Comparison of ENCODE assay signal across 8 cellular contexts in the genomic region with DNA sequence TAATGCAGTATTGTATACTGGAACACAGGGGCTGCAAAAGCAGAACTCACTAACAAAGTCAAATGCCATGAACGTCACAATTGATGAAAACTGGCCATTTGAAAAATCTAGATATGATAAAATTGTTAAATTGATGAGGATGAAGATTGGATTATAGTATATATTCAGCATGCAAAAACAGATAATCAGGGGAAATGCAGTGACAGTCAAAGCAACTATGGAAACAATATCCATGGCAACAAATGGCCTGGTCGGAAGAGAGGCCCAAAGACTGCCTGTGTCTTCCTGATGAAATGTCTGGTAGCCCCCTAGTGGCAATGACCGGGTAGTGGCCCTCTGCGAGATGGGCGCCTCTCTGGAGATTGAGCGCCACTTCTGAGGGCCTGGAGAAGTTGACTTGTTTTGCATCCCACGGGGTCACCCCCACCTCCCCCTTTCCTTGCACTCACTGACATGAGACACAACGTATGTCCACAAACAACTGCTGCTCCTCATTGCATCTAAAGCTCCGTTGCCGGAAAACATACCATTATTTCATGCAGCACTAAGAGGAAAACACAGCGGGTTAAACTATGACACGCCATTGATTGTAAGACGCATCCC. TPM values are rescaled to one million over a fixed set of nuclear protein-coding genes. Genes with fewer than 3 reads are reported as not detected.
DNase-seq lines count a peak whose midpoint lies in the region; ATAC-seq and TF ChIP-seq lines count a peak whose summit lies in the region.

No MANE protein-coding gene starts in this region.

- peak; percentile 93 for TF ChIP-seq CTCF in fibroblast of the aortic adventitia (IDR thresholded peaks at IDR 0.05; ENCODE audit: insufficient read depth, low read length)
- TF ChIP-seq CTCF in neural progenitor cell (IDR thresholded peaks at IDR 0.05), result peak; percentile 88

- H3K9ac ChIP-seq in neural progenitor cell, result no peak overlapping the region

- no peaks in the 10 kb centered on the region for H4K20me1 ChIP-seq in neural progenitor cell (ENCODE audit: low read depth)

- no peaks in the 10 kb centered on the region for H3K36me3 ChIP-seq in neural progenitor cell

- no peaks in the 10 kb centered on the region for H3K9me3 Mint-ChIP-seq in activated T-cell treated with anti-CD3 and anti-CD28 coated beads, Interleukin-2, amount 50 U/mL, for 72 hours
- H3K9me3 Mint-ChIP-seq in neural progenitor cell, result peaks cover 3% of the 10 kb centered on the region

- H2AFZ ChIP-seq in neural progenitor cell (replicated peaks), result no peak overlapping the region

- DNase-seq in EH (ENCODE audit: low read depth), result peak; percentile 82
- peak; percentile 73 for DNase-seq in Jurkat, Clone E6-1 (ENCODE audit: low read depth, low spot score)
- DNase-seq in RPMI7951 (ENCODE audit: low read depth), result peak; percentile 82
- DNase-seq in activated T-cell treated with anti-CD3 and anti-CD28 coated beads, Interleukin-2, amount 50 U/mL, for 72 hours, result peak; percentile 71 to 75
- peak; percentile 82 for DNase-seq in fibroblast of the aortic adventitia (ENCODE audit: low read depth)
- peak; percentile 85 for DNase-seq in neural progenitor cell (ENCODE audit: low spot score)
- peak in 48 of 49 donors; percentile 17 to 93 (median 78) for DNase-seq in substantia nigra (lab: John Stamatoyannopoulos, UW)
- no peak for DNase-seq in cerebellar nuclear complex (lab: John Stamatoyannopoulos, UW)

- H3K4me3 ChIP-seq in Jurkat, Clone E6-1 (ENCODE audit: low read length), result no peak overlapping the region
- H3K4me3 ChIP-seq in fibroblast of the aortic adventitia (ENCODE audit: low read depth, low read length) (no peak overlapping the region), neural progenitor cell (no peak overlapping the region)

- H3K27me3 ChIP-seq in neural progenitor cell, result no peaks in the 10 kb centered on the region

- H3K79me2 ChIP-seq in neural progenitor cell (ENCODE audit: low read depth), result no peaks in the 10 kb centered on the region

- ATAC-seq in activated T-cell treated with anti-CD3 and anti-CD28 coated beads, Interleukin-2, amount 50 U/mL, for 72 hours (replicated peaks in 1 of 2), result peak; percentile 86 to 90

- H3K9me3 ChIP-seq in neural progenitor cell (ENCODE audit: low read depth), result no peaks in the 10 kb centered on the region

- H3K4me2 ChIP-seq in neural progenitor cell, result no peak overlapping the region

- H3K27me3 Mint-ChIP-seq in activated T-cell treated with anti-CD3 and anti-CD28 coated beads, Interleukin-2, amount 50 U/mL, for 72 hours (ENCODE audit: low read depth), result no peaks in the 10 kb centered on the region
- peaks cover 2% of the 10 kb centered on the region for H3K27me3 Mint-ChIP-seq in neural progenitor cell (ENCODE audit: insufficient read depth, low read depth)

- peaks cover 18% of the 10 kb centered on the region for H3F3A ChIP-seq in neural progenitor cell (ENCODE audit: low read depth)

- H3K36me3 Mint-ChIP-seq in activated T-cell treated with anti-CD3 and anti-CD28 coated beads, Interleukin-2, amount 50 U/mL, for 72 hours (ENCODE audit: insufficient read depth in 2 of 2), result no peaks in the 10 kb centered on the region
- H3K36me3 Mint-ChIP-seq in neural progenitor cell, result no peaks in the 10 kb centered on the region

- no peak overlapping the region for H3K27ac Mint-ChIP-seq in activated T-cell treated with anti-CD3 and anti-CD28 coated beads, Interleukin-2, amount 50 U/mL, for 72 hours
- H3K27ac Mint-ChIP-seq in neural progenitor cell, result peak overlapping the region; percentile 26

- no peaks in the 10 kb centered on the region for H3K4me1 Mint-ChIP-seq in activated T-cell treated with anti-CD3 and anti-CD28 coated beads, Interleukin-2, amount 50 U/mL, for 72 hours (ENCODE audit: low read depth)
- peaks cover 39% of the 10 kb centered on the region for H3K4me1 Mint-ChIP-seq in neural progenitor cell

- H3K4me3 Mint-ChIP-seq in activated T-cell treated with anti-CD3 and anti-CD28 coated beads, Interleukin-2, amount 50 U/mL, for 72 hours, result no peak overlapping the region
- H3K4me3 Mint-ChIP-seq in neural progenitor cell, result no peak overlapping the region

- H3K27ac ChIP-seq in neural progenitor cell, result no peak overlapping the region
- H3K27ac ChIP-seq in substantia nigra (ENCODE audit: low read depth, low read length, poor library complexity, severe bottlenecking), result peak overlapping the region; percentile 94

- peaks cover 10% of the 10 kb centered on the region for H3K4me1 ChIP-seq in neural progenitor cell

RNA-seq across cellular contexts. Expression of a gene that starts 43.5 kb away (rescaled TPM):
- polyA plus RNA-seq in Jurkat, Clone E6-1 (2012; ENCODE audit: insufficient read depth, insufficient read length), result not detected
- not detected in 2 replicates for total RNA-seq in RPMI7951 (2014; rRNA removed; shearing (Covaris generic))
- not detected for total RNA-seq in activated T-cell treated with anti-CD3 and anti-CD28 coated beads, Interleukin-2, amount 50 U/mL, for 72 hours
- total RNA-seq in fibroblast of the aortic adventitia (ENCODE audit: low replicate concordance) (not detected in 2 replicates), neural progenitor cell (ENCODE audit: low replicate concordance) (not detected in 2 replicates)

RNA-seq across cellular contexts. Expression of a gene that starts 45.8 kb away (rescaled TPM):
- polyA plus RNA-seq in Jurkat, Clone E6-1 (2012; ENCODE audit: insufficient read depth, insufficient read length), result not detected
- 0.48 and 0.88 TPM in 2 replicates for total RNA-seq in RPMI7951 (2014; rRNA removed; shearing (Covaris generic))
- under 1 TPM in 1 of 2 donors, not detected in 1; 0.67 TPM for total RNA-seq in activated T-cell treated with anti-CD3 and anti-CD28 coated beads, Interleukin-2, amount 50 U/mL, for 72 hours
- total RNA-seq in fibroblast of the aortic adventitia (ENCODE audit: low replicate concordance) (1.2 and 7.0 TPM in 2 replicates), neural progenitor cell (ENCODE audit: low replicate concordance) (not detected in 2 replicates)

RNA-seq across cellular contexts. Expression of a gene that starts 51.4 kb away (rescaled TPM):
- polyA plus RNA-seq in Jurkat, Clone E6-1 (2012; ENCODE audit: insufficient read depth, insufficient read length), result not detected
- not detected in 2 replicates for total RNA-seq in RPMI7951 (2014; rRNA removed; shearing (Covaris generic))
- not detected for total RNA-seq in activated T-cell treated with anti-CD3 and anti-CD28 coated beads, Interleukin-2, amount 50 U/mL, for 72 hours
- total RNA-seq in fibroblast of the aortic adventitia (ENCODE audit: low replicate concordance) (not detected in 2 replicates), neural progenitor cell (ENCODE audit: low replicate concordance) (not detected in 2 replicates)

RNA-seq across cellular contexts. Expression of a gene that starts 58.6 kb away (rescaled TPM):
- polyA plus RNA-seq in Jurkat, Clone E6-1 (2012; ENCODE audit: insufficient read depth, insufficient read length), result not detected
- total RNA-seq in RPMI7951 (2014; rRNA removed; shearing (Covaris generic)), result not detected in 2 replicates
- total RNA-seq in activated T-cell treated with anti-CD3 and anti-CD28 coated beads, Interleukin-2, amount 50 U/mL, for 72 hours, result not detected
- total RNA-seq in fibroblast of the aortic adventitia (ENCODE audit: low replicate concordance) (not detected in 2 replicates), neural progenitor cell (ENCODE audit: low replicate concordance) (0.03 TPM in 1 of 2 replicates, not detected in the other)

Comparison
In these comparisons a context has a peak if more than half of its experiments do, and no peak if none do; other contexts are left out.
1. DNase-seq: peak in EH (single experiment), Jurkat, Clone E6-1 (single experiment), RPMI7951 (single experiment), activated T-cell treated with anti-CD3 and anti-CD28 coated beads, Interleukin-2, amount 50 U/mL, for 72 hours (2 of 2), fibroblast of the aortic adventitia (single experiment), neural progenitor cell (single experiment) and substantia nigra (48 of 49); none in cerebellar nuclear complex (0 of 2).